In genomic region chr18:76932026-76932819, GRCh38 we compare ENCODE assay signal across 12 cellular contexts.
DNase-seq lines count a peak whose midpoint lies in the region; ATAC-seq and TF ChIP-seq lines count a peak whose summit lies in the region.
"Had no signal": no experiment of that assay in that cellular context is flagged by ENCODE, and none has a peak within 500 bp of the region (broad histone marks: within the 10 kb centered on the region; RNA-seq: fewer than 3 reads in every experiment).

No MANE protein-coding gene starts in this region.

- no peak overlapping the region for H2BK15ac ChIP-seq in IMR-90 (ENCODE audit: low read depth, low read length)

- CTCF ChIA-PET in AG04450 (lab: Charles Lee) (interaction anchor here (0.6 to 3.0 kb wide), 5 partner anchors 8 to 1367 kb away, joined by 3 to 18 read pairs (median 7); no protein-coding TSS in a partner anchor), IMR-90 (lab: Yijun Ruan, JAX) (interaction anchor here (1.1 to 1.6 kb wide), 2 partner anchors 9 to 10 kb away, joined by 3 read pairs; no protein-coding TSS in a partner anchor)

- peak overlapping the region; percentile 9; the same call in 1 of the 2 replicates for H4K5ac ChIP-seq in IMR-90 (ENCODE audit: low read depth, low read length)

- dilution Hi-C loops in IMR-90 (cut with HindIII; ENCODE audit: low sequenced_read_pairs, unreplicated experiment): no loop called here

- peak overlapping the region in 1 of 2 experiments; percentile 65; a peak in 2 of 4 replicates for H4K8ac ChIP-seq in IMR-90 (ENCODE audit: low read depth in 2 of 2, low read length in 2 of 2)

- peak overlapping the region; percentile 10 for H2AK9ac ChIP-seq in IMR-90 (replicated peaks; ENCODE audit: low read depth, low read length, poor library complexity)

- peaks cover 11% of the 10 kb centered on the region for H3K4me1 ChIP-seq in IMR-90 (ENCODE audit: control insufficient read depth, insufficient read depth, low read length)
- H3K4me1 ChIP-seq: esophagus squamous epithelium had no signal

- no peaks in the 10 kb centered on the region for H3K4me1 Mint-ChIP-seq in nephron progenitor cell
- H3K4me1 Mint-ChIP-seq: neural crest cell had no signal

- POLR2A ChIA-PET in AG04450 (lab: Yijun Ruan, JAX): no interaction called here
- POLR2A ChIA-PET in IMR-90 (lab: Charles Lee; ENCODE audit: unreplicated experiment): no interaction called here

- H3K36me3 ChIP-seq in IMR-90 (ENCODE audit: control insufficient read depth, insufficient read depth, low read length): peaks cover 18% of the 10 kb centered on the region

- WGBS in IMR-90 (ENCODE audit: extremely low coverage in 2 of 2, insufficient read length in 1 of 2), 2 experiments: 3% methylated on average over 6 of the region's 11 CpGs; no CpG with 5 or more reads in 1 of the 2 experiments

- H3K56ac ChIP-seq in IMR-90 (ENCODE audit: extremely low read depth, insufficient read depth, low read length): no peak overlapping the region

- in situ Hi-C loops in IMR-90 (cut with MboI; ENCODE audit: low sequenced_read_pairs): no loop called here

- 0 out of 2 replicates have a peak overlapping the region, but pooled peaks have one; percentile 3 for H4K91ac ChIP-seq in IMR-90 (ENCODE audit: insufficient read depth, low read depth, low read length)

- H3K27me3 Mint-ChIP-seq in nephron progenitor cell (ENCODE audit: low read depth, poor library complexity): no peaks in the 10 kb centered on the region

- H3K27ac Mint-ChIP-seq in nephron progenitor cell: peak overlapping the region; percentile 75

- peak overlapping the region; percentile 42 for H3K18ac ChIP-seq in IMR-90 (ENCODE audit: low read depth, low read length)

- no peaks in the 10 kb centered on the region for H3K9me3 Mint-ChIP-seq in nephron progenitor cell
- H3K9me3 Mint-ChIP-seq: neural crest cell had no signal

- intact Hi-C loops in IMR-90 (cut with micrococcal nuclease): no loop called here

- no peak overlapping the region for H3K9ac ChIP-seq in IMR-90 (ENCODE audit: low read depth, low read length)

- H3K9me3 ChIP-seq in AG04450 (ENCODE audit: control insufficient read depth, insufficient read depth, low read length): no peaks in the 10 kb centered on the region
- no peaks in the 10 kb centered on the region for H3K9me3 ChIP-seq in IMR-90 (ENCODE audit: control insufficient read depth, insufficient read depth, low read length)
- H3K9me3 ChIP-seq: esophagus squamous epithelium had no signal

- BruUV-seq in IMR-90 (replicated peaks; lab: Mats Ljungman, UMichigan): no TSS peak

- peaks cover 3% of the 10 kb centered on the region; the same call in 1 of the 2 replicates for H3K9me1 ChIP-seq in IMR-90 (ENCODE audit: insufficient read depth, low read length)

- H3K4me3 Mint-ChIP-seq in nephron progenitor cell: no peak overlapping the region
- H3K4me3 Mint-ChIP-seq: neural crest cell had no signal

- peak overlapping the region; percentile 10; the same call in 1 of the 2 replicates for H2BK120ac ChIP-seq in IMR-90 (ENCODE audit: low read depth, low read length)

- H3K27ac ChIP-seq in AG04450 (ENCODE audit: low read depth, low read length) (peak overlapping the region; percentile 85), IMR-90 (ENCODE audit: insufficient read depth, low read length) (peak overlapping the region; percentile 66; the same call in 1 of the 2 replicates)
- H3K27ac ChIP-seq: esophagus squamous epithelium had no signal

- ATAC-seq in IMR-90 (ENCODE audit: low read depth): peak; percentile 97
- ATAC-seq in GM21825 (IDR thresholded peaks at IDR 0.05; ENCODE audit: unreplicated experiment): no peak
- ATAC-seq in HG02623 (IDR thresholded peaks at IDR 0.05; ENCODE audit: unreplicated experiment): no peak

- H4K20me1 ChIP-seq in IMR-90 (ENCODE audit: insufficient read depth, low read length): no peaks in the 10 kb centered on the region

- H3K4me3 ChIP-seq in AG04450 (ENCODE audit: low read depth, low read length) (peak overlapping the region; percentile 17; the same call in 1 of the 2 replicates), IMR-90 (ENCODE audit: insufficient read depth, low read depth, low read length) (no peak overlapping the region), fibroblast of mammary gland (ENCODE audit: control insufficient read depth, low read depth, low read length) (no peak overlapping the region)
- H3K4me3 ChIP-seq: esophagus squamous epithelium had no signal

- H2BK20ac ChIP-seq in IMR-90 (ENCODE audit: low read depth, low read length): no peak overlapping the region

- peak overlapping the region; percentile 65 for H2AFZ ChIP-seq in IMR-90 (replicated peaks; ENCODE audit: low read length, poor library complexity)

- H3K36me3 Mint-ChIP-seq in nephron progenitor cell (ENCODE audit: low read depth): peaks cover 45% of the 10 kb centered on the region

- TF ChIP-seq POLR2A in IMR-90 (IDR thresholded peaks at IDR 0.05; ENCODE audit: low read depth, low read length): no peak

- H3K4me2 ChIP-seq in IMR-90 (ENCODE audit: low read depth, low read length): peak overlapping the region; percentile 72

- TF ChIP-seq RAD21 in IMR-90 (IDR thresholded peaks at IDR 0.05; ENCODE audit: low read length): no peak

- peak overlapping the region; percentile 35 for H3K14ac ChIP-seq in IMR-90 (replicated peaks; ENCODE audit: low read depth, low read length)

- H2AK5ac ChIP-seq in IMR-90 (ENCODE audit: low read depth, low read length): no peak overlapping the region

- DNase-seq in AG04450 (ENCODE audit: low read depth, low spot score) (peak; percentile 80), IMR-90 (peak; percentile 92), fibroblast of mammary gland (ENCODE audit: low read depth) (peak; percentile 90), nephron progenitor cell (no peak), RKO (ENCODE audit: low spot score) (no peak), SK-N-DZ (ENCODE audit: low spot score) (no peak)
- DNase-seq: activated gamma-delta T cell treated with Interleukin-2 at 50 U/mL for 16 hours; central memory CD4-positive, alpha-beta T cell; esophagus squamous epithelium had no signal

- TF ChIP-seq CTCF in AG04450 (IDR thresholded peaks at IDR 0.05; ENCODE audit: low read depth, low read length): no peak
- TF ChIP-seq CTCF in IMR-90 (conservative IDR thresholded peaks at IDR 0.05; ENCODE audit: low read depth, low read length): no peak
- TF ChIP-seq CTCF in fibroblast of mammary gland (conservative IDR thresholded peaks at IDR 0.05; ENCODE audit: control insufficient read depth, insufficient read depth, low read depth, low read length): no peak
- no peak for TF ChIP-seq CTCF in nephron progenitor cell (IDR thresholded peaks at IDR 0.05)

- H3K79me1 ChIP-seq in IMR-90 (ENCODE audit: low read depth in 1 of 2, low read length in 2 of 2): peaks cover 0 to 5% of the 10 kb centered on the region in 2 experiments; a peak in 1 of 4 replicates

- H3K23ac ChIP-seq in IMR-90 (ENCODE audit: low read depth, low read length): no peak overlapping the region

- peak overlapping the region; percentile 59 for H2BK5ac ChIP-seq in IMR-90 (ENCODE audit: low read depth, low read length, poor library complexity, severe bottlenecking)

- H3K27me3 ChIP-seq in AG04450 (ENCODE audit: control insufficient read depth, insufficient read depth, low read length) (no peaks in the 10 kb centered on the region), IMR-90 (ENCODE audit: control insufficient read depth, insufficient read depth, low read length) (no peaks in the 10 kb centered on the region)
- H3K27me3 ChIP-seq: esophagus squamous epithelium had no signal

- peak overlapping the region; percentile 9; the same call in 1 of the 2 replicates for H3K4ac ChIP-seq in IMR-90 (ENCODE audit: low read depth, low read length)

TF ChIP-seq in IMR-90, 13 proteins besides CTCF, POLR2A, EP300 and RAD21:
- peak; percentile 39; the same call in 1 of the 2 replicates for TF ChIP-seq FOS (IDR thresholded peaks at IDR 0.05; ENCODE audit: low read depth, low read length)
- no peak for TF ChIP-seq MAZ (IDR thresholded peaks at IDR 0.05; ENCODE audit: borderline replicate concordance, low read depth, low read length)
- TF ChIP-seq SMC3 (IDR thresholded peaks at IDR 0.05; ENCODE audit: low read depth, low read length): no peak
- no peak for TF ChIP-seq NFE2L2 (IDR thresholded peaks at IDR 0.05; ENCODE audit: low read depth, low read length)
- peak; percentile 86; the same call in 1 of the 2 replicates for TF ChIP-seq MXI1 (IDR thresholded peaks at IDR 0.05; ENCODE audit: borderline replicate concordance, low read depth, low read length)
- peak; percentile 95 for TF ChIP-seq CEBPB (IDR thresholded peaks at IDR 0.05; ENCODE audit: low read depth, low read length)
- peak; percentile 86 for TF ChIP-seq BHLHE40 (IDR thresholded peaks at IDR 0.05; ENCODE audit: low read depth, low read length)
- TF ChIP-seq, protein P1, sequence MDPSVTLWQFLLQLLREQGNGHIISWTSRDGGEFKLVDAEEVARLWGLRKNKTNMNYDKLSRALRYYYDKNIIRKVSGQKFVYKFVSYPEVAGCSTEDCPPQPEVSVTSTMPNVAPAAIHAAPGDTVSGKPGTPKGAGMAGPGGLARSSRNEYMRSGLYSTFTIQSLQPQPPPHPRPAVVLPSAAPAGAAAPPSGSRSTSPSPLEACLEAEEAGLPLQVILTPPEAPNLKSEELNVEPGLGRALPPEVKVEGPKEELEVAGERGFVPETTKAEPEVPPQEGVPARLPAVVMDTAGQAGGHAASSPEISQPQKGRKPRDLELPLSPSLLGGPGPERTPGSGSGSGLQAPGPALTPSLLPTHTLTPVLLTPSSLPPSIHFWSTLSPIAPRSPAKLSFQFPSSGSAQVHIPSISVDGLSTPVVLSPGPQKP (IDR thresholded peaks at IDR 0.05; ENCODE audit: borderline replicate concordance, low read depth, low read length): no peak
- TF ChIP-seq, protein P2, sequence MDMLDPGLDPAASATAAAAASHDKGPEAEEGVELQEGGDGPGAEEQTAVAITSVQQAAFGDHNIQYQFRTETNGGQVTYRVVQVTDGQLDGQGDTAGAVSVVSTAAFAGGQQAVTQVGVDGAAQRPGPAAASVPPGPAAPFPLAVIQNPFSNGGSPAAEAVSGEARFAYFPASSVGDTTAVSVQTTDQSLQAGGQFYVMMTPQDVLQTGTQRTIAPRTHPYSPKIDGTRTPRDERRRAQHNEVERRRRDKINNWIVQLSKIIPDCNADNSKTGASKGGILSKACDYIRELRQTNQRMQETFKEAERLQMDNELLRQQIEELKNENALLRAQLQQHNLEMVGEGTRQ (IDR thresholded peaks at IDR 0.05; ENCODE audit: low read depth, low read length): no peak
- no peak for TF ChIP-seq CHD1 (IDR thresholded peaks at IDR 0.05; ENCODE audit: low read depth, low read length)
- TF ChIP-seq MAFK (IDR thresholded peaks at IDR 0.05; ENCODE audit: low read depth, low read length): no peak
- no peak for TF ChIP-seq RCOR1 (IDR thresholded peaks at IDR 0.05; ENCODE audit: insufficient replicate concordance, low read length)
- no peak for TF ChIP-seq RFX5 (IDR thresholded peaks at IDR 0.05; ENCODE audit: low read depth, low read length)

Comparison
In these comparisons a context has a peak if more than half of its experiments do, and no peak if none do; other contexts are left out.
1. DNase-seq: peak in AG04450 (single experiment), IMR-90 (single experiment) and fibroblast of mammary gland (single experiment); none in nephron progenitor cell (single experiment), RKO (single experiment) and SK-N-DZ (single experiment).